14 cellular contexts compared by ENCODE assay signal in the genomic region with DNA sequence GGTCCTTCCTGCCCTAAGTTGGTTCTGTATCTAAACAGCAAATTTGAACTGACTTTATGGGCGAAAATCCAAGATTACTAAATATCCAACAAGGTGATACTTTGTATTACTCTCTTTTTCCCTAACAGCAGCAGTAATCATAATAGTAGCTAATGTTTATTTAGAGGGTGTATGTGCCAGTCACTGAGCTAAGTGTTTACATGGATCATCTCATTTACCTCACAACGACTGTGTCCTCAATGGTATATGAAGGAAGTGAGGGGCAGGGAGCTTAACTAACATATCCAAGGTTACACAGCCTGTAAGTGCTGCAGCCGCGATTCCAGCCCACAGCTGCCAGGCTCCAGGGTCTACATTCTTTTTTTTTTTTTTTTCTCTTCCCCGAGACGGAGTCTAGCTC. TPM values are rescaled to one million over a fixed set of nuclear protein-coding genes. Genes with fewer than 3 reads are reported as not detected.
"Had no signal": no experiment of that assay in that cellular context is flagged by ENCODE, and none has a peak within 500 bp of the region (broad histone marks: within the 10 kb centered on the region; RNA-seq: fewer than 3 reads in every experiment).

No MANE protein-coding gene starts in this region.

- H3K9me3 ChIP-seq: esophagus squamous epithelium, neutrophil, thyroid gland, vagina had no signal

- H3K27ac ChIP-seq: cardiac muscle cell, esophagus squamous epithelium, neutrophil, thyroid gland, vagina had no signal

- ATAC-seq: activated T-helper 17 cell treated with anti-CD3 and anti-CD28 coated beads, Interleukin-2, amount 50 U/mL, for 72 hours; naive thymus-derived CD8-positive, alpha-beta T cell; WTC11 had no signal

- H3K4me3 ChIP-seq: cardiac muscle cell, esophagus squamous epithelium, thyroid gland, vagina had no signal

- H3K4me1 ChIP-seq: esophagus squamous epithelium, thyroid gland, vagina had no signal

- H3K36me3 ChIP-seq: cardiac muscle cell, esophagus squamous epithelium, neutrophil, thyroid gland, vagina had no signal

- DNase-seq: activated CD4-positive, alpha-beta T cell treated with anti-CD3 and anti-CD28 coated beads for 48 hours; activated naive CD4-positive, alpha-beta T cell treated with anti-CD3 and anti-CD28 coated beads for 36 hours; esophagus squamous epithelium; foreskin fibroblast; glutamatergic neuron; naive thymus-derived CD8-positive, alpha-beta T cell; retina; thyroid gland had no signal

- H3K27me3 ChIP-seq: cardiac muscle cell, neutrophil, thyroid gland, vagina had no signal

RNA-seq across cellular contexts. Expression of gene LRRIQ4, which starts 10.3 kb away (rescaled TPM):
- total RNA-seq: esophagus squamous epithelium, lung microvascular endothelial cell, vagina had no signal

RNA-seq across cellular contexts. Expression of gene LRRC31, which starts 46.8 kb away (rescaled TPM):
- total RNA-seq: activated naive CD4-positive, alpha-beta T cell treated with anti-CD3 and anti-CD28 coated beads for 36 hours; activated T-helper 17 cell treated with anti-CD3 and anti-CD28 coated beads, Interleukin-2, amount 50 U/mL, for 72 hours; cardiac muscle cell; esophagus squamous epithelium; lung microvascular endothelial cell; naive thymus-derived CD8-positive, alpha-beta T cell; thyroid gland; vagina; WTC11 had no signal
